ENCODE assay signal across 1 cellular context in genomic region chr20:35479798-35480197, GRCh38.
TF ChIP-seq lines count a peak whose summit lies in the region.

No MANE protein-coding gene starts in this region.

TF ChIP-seq in IMR-90, 13 proteins besides CTCF, POLR2A, EP300 and RAD21:
- TF ChIP-seq RFX5 (IDR thresholded peaks at IDR 0.05; ENCODE audit: low read depth, low read length) = no peak
- no peak for TF ChIP-seq MXI1 (IDR thresholded peaks at IDR 0.05; ENCODE audit: borderline replicate concordance, low read depth, low read length)
- no peak for TF ChIP-seq USF2 (IDR thresholded peaks at IDR 0.05; ENCODE audit: low read depth, low read length)
- no peak for TF ChIP-seq ELK1 (IDR thresholded peaks at IDR 0.05; ENCODE audit: borderline replicate concordance, low read depth, low read length)
- no peak for TF ChIP-seq FOS (IDR thresholded peaks at IDR 0.05; ENCODE audit: low read depth, low read length)
- TF ChIP-seq SMC3 (IDR thresholded peaks at IDR 0.05; ENCODE audit: low read depth, low read length) = no peak
- no peak for TF ChIP-seq RCOR1 (IDR thresholded peaks at IDR 0.05; ENCODE audit: insufficient replicate concordance, low read length)
- no peak for TF ChIP-seq NFE2L2 (IDR thresholded peaks at IDR 0.05; ENCODE audit: low read depth, low read length)
- TF ChIP-seq MAFK (IDR thresholded peaks at IDR 0.05; ENCODE audit: low read depth, low read length) = no peak
- no peak for TF ChIP-seq BHLHE40 (IDR thresholded peaks at IDR 0.05; ENCODE audit: low read depth, low read length)
- TF ChIP-seq CHD1 (IDR thresholded peaks at IDR 0.05; ENCODE audit: low read depth, low read length) = no peak
- no peak for TF ChIP-seq MAZ (IDR thresholded peaks at IDR 0.05; ENCODE audit: borderline replicate concordance, low read depth, low read length)
- no peak for TF ChIP-seq CEBPB (IDR thresholded peaks at IDR 0.05; ENCODE audit: low read depth, low read length)
